1 cellular context compared by ENCODE assay signal in genomic region chr20:36193937-36194712, GRCh38.
TF ChIP-seq lines count a peak whose summit lies in the region.

No MANE protein-coding gene starts in this region.

TF ChIP-seq in K562, 482 proteins besides CTCF, POLR2A, EP300 and RAD21:
- no peak for TF ChIP-seq ARHGAP35 (IDR thresholded peaks at IDR 0.05; ENCODE audit: partially characterized antibody)
- no peak for TF ChIP-seq EHMT2 (IDR thresholded peaks at IDR 0.05)
- no peak for TF ChIP-seq CBX2 (IDR thresholded peaks at IDR 0.05; ENCODE audit: insufficient read depth, low read length, poor library complexity, severe bottlenecking)
- TF ChIP-seq NFIC (IDR thresholded peaks at IDR 0.05), result peak; percentile 32; the same call in 1 of the 2 replicates
- TF ChIP-seq POLR3G (IDR thresholded peaks at IDR 0.05; ENCODE audit: extremely low read depth, insufficient read length, insufficient replicate concordance), result no peak
TF ChIP-seq in K562: peak in this region for 1.
